7 cellular contexts compared by ENCODE assay signal in the genomic region with DNA sequence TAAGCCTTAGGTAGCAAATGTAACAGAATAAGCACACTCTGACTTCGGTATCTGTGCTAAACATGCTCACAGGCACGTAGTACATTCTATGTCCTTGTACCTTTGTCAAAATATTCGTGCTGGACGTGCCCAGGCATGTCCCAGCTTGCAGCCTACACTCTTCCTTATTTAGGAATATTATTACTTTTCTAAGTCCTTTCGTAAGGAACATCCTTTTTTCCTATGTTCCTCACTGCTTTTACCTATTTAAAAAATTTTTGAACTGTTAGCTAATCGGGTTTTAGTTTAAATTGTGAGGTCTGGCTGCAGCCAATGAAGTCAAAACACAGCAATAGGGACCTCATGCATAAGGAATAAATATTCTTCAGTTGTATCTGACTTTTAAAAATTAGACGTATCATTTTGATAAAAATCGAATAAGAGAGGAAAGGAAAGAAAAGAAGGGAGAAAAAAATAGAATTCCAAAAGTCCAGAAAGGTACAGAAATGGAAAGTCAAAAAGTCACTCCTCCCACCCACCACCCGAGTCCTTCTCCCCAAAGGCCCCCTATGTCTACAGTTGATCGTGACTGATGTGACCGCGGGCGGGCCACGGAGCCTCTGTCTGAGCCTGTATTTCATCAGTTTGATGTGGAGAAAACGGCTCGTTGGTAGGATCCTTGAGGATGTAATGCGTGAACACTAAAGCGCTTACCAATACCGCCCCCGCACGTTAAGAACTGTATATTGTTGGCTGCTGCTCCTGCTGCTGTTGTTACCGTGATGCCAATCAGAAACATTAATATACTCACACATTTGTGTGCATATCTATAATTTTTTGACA. TPM values are rescaled to one million over a fixed set of nuclear protein-coding genes. Genes with fewer than 3 reads are reported as not detected.
DNase-seq lines count a peak whose midpoint lies in the region; ATAC-seq and TF ChIP-seq lines count a peak whose summit lies in the region.

No MANE protein-coding gene starts in this region.

- H3K4me1 ChIP-seq in lung (ENCODE audit: control insufficient read depth in 2 of 2, insufficient read depth in 2 of 2, low read length in 2 of 2) (peaks cover 0 to 2% of the 10 kb centered on the region in 2 donors), stomach smooth muscle (ENCODE audit: control insufficient read depth, insufficient read depth, low read length) (peaks cover 14% of the 10 kb centered on the region)

- peak overlapping the region; percentile 83 to 87 for H3K9ac ChIP-seq in stomach smooth muscle (ENCODE audit: low read length in 2 of 2)

- peak overlapping the region; percentile 90 to 93 for H3K27ac ChIP-seq in coronary artery
- peak overlapping the region; percentile 22 to 89 for H3K27ac ChIP-seq in lung (ENCODE audit: low read depth in 1 of 2, low read length in 1 of 2)
- peak overlapping the region; percentile 95 for H3K27ac ChIP-seq in stomach smooth muscle (ENCODE audit: low read length)

- DNase-seq in SW480 (ENCODE audit: low spot score) (peak; percentile 94), coronary artery (ENCODE audit: low spot score) (no peak), lung (ENCODE audit: low spot score) (peak; percentile 54)
- DNase-seq in stimulated activated naive CD4-positive, alpha-beta T cell (lab: John Stamatoyannopoulos, UW), result no peak

- TF ChIP-seq CTCF in coronary artery (IDR thresholded peaks at IDR 0.05) (no peak), lung (IDR thresholded peaks at IDR 0.05; ENCODE audit: control extremely low read depth, extremely low read depth) (no peak)

- ATAC-seq in GM18870 (IDR thresholded peaks at IDR 0.05; ENCODE audit: unreplicated experiment) (peak; percentile 36), HG03045 (IDR thresholded peaks at IDR 0.05; ENCODE audit: unreplicated experiment) (peak; percentile 34), lung (ENCODE audit: insufficient read depth, low FRiP score) (peak; percentile 12)

- 2 to 3% methylated on average over 22 of the region's 22 CpGs for WGBS in lung, 2 donors

- H3K9me3 ChIP-seq in lung (ENCODE audit: control insufficient read depth in 2 of 2, insufficient read depth in 1 of 2, low read length in 1 of 2) (no peaks in the 10 kb centered on the region), stomach smooth muscle (ENCODE audit: control insufficient read depth in 2 of 2, low read length in 2 of 2) (no peaks in the 10 kb centered on the region)

- H3K36me3 ChIP-seq in lung (ENCODE audit: control insufficient read depth in 2 of 2, insufficient read depth in 2 of 2, low read length in 2 of 2), result no peaks in the 10 kb centered on the region
- H3K36me3 ChIP-seq in stomach smooth muscle (ENCODE audit: control insufficient read depth in 2 of 2, insufficient read depth in 2 of 2, low read length in 2 of 2), result no peaks in the 10 kb centered on the region

- H3K4me3 ChIP-seq in coronary artery, result peak overlapping the region; percentile 69
- no peak overlapping the region for H3K4me3 ChIP-seq in lung
- peak overlapping the region; percentile 73 to 84 for H3K4me3 ChIP-seq in stomach smooth muscle (ENCODE audit: low read length in 2 of 2)

- no peaks in the 10 kb centered on the region for H3K27me3 ChIP-seq in lung (ENCODE audit: control insufficient read depth, insufficient read depth)
- H3K27me3 ChIP-seq in stomach smooth muscle (ENCODE audit: control insufficient read depth in 1 of 2, insufficient read depth in 2 of 2, low read length in 2 of 2), result no peaks in the 10 kb centered on the region

RNA-seq across cellular contexts. Expression of a gene that starts 24.4 kb away (rescaled TPM):
- 1,000 to 10,000 TPM; 1,113 to 1,141 TPM for total RNA-seq in lung
- polyA plus RNA-seq in lung, result 1,000 to 10,000 TPM; 1,465 to 1,682 TPM

RNA-seq across cellular contexts. Expression of a gene that starts 50.1 kb away (rescaled TPM):
- 10 to 100 TPM in 1 of 2 donors, 1 to 10 TPM in 1; 8.8 to 20.5 TPM for total RNA-seq in lung
- 10 to 100 TPM in 1 of 2 donors, 1 to 10 TPM in 1; 9.6 to 13.1 TPM for polyA plus RNA-seq in lung

RNA-seq across cellular contexts. Expression of a gene that starts 54.6 kb away (rescaled TPM):
- 1 to 10 TPM; 6.6 to 9.5 TPM for total RNA-seq in lung
- 1 to 10 TPM; 2.3 to 4.5 TPM for polyA plus RNA-seq in lung

Comparison
In these comparisons a context has a peak if more than half of its experiments do, and no peak if none do; other contexts are left out.
1. DNase-seq: peak in SW480 (single experiment) and lung (single experiment); none in coronary artery (single experiment) and stimulated activated naive CD4-positive, alpha-beta T cell (0 of 6).
2. Peak in every context shown above with its lines, with median percentiles within 50 percentile points of each other: ATAC-seq and H3K27ac ChIP-seq.